Comparison of ENCODE assay signal across 25 cellular contexts in genomic region chr5:6395621-6396020, GRCh38. TPM values are rescaled to one million over a fixed set of nuclear protein-coding genes. Genes with fewer than 3 reads are reported as not detected.
"Had no signal": no experiment of that assay in that cellular context is flagged by ENCODE, and none has a peak within 500 bp of the region (broad histone marks: within the 10 kb centered on the region; RNA-seq: fewer than 3 reads in every experiment).

No MANE protein-coding gene starts in this region.

- ATAC-seq: K562, Panc1, PC-3 had no signal

- H3K9me3 ChIP-seq: SK-N-SH had no signal

- H3K9ac ChIP-seq: KMS-11, SK-N-SH had no signal

- DNase-seq: Kasumi-1; MM.1S; NCI-H1092 treated with DMSO at 0.1 percent for 48 hours; NCI-H1436; NCI-H187; NCI-H2029; NCI-H2081 treated with DMSO at 0.1 percent for 48 hours; NCI-H2171; NCI-H226; NCI-H446; NCI-H510A; NCI-H524 treated with DMSO at 0.1 percent for 48 hours; NCI-H774; NK-92 treated with Interleukin-12 subunit alpha and Interleukin-12 subunit beta, amount 100 ng/mL, for 24 hours; PC-3; SHP77; SK-N-SH; SW 1271 had no signal

- H3K27ac ChIP-seq: HL-60, KMS-11, RWPE1 had no signal

- H3K4me2 ChIP-seq: KMS-11, SK-N-SH had no signal

- H3K4me3 ChIP-seq: K562 had no signal

- H3K9me2 ChIP-seq: SK-N-SH had no signal

RNA-seq across cellular contexts. Expression of gene UBE2QL1, which starts 53.0 kb away (rescaled TPM):
- total RNA-seq: K562, OCI-LY7 had no signal
- polyA plus RNA-seq: IgD-negative memory B cell, K562 had no signal
